Comparison of ENCODE assay signal across 33 cellular contexts in the genomic region with DNA sequence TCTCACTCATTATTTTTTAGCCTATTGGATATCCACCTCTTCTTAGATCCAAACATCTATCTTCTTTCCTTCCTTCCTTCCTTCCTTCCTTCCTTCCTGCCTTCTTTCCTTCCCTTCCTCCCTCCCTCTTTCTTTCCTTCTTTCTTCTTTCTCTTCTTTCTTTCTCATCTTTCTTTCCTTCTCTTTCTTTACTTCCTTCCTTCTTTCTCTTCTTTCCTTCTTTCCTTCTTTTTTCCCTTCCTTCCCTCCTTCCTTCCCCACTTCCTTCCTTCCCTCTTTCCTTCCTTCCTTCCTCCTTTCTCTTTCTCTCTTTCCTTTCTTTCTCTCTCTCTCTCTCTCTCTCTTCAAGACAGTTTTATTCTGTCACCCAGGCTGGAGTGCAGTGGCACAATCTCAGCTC.
"Had no signal": no experiment of that assay in that cellular context is flagged by ENCODE, and none has a peak within 500 bp of the region (broad histone marks: within the 10 kb centered on the region; RNA-seq: fewer than 3 reads in every experiment).

No MANE protein-coding gene starts in this region.

- H3K27ac ChIP-seq: adrenal gland, ascending aorta, body of pancreas, brain microvascular endothelial cell, breast epithelium, cardiac muscle cell had no signal

- FAIRE-seq: astrocyte, bronchial epithelial cell, colon had no signal

- ATAC-seq: activated naive CD4-positive, alpha-beta T cell treated with anti-CD3 and anti-CD28 coated beads, Interleukin-2, amount 50 U/mL, for 72 hours; activated naive CD8-positive, alpha-beta T cell treated with anti-CD3 and anti-CD28 coated beads, Interleukin-2, amount 50 U/mL, for 24 hours; activated T-cell treated with anti-CD3 and anti-CD28 coated beads, Interleukin-2, amount 50 U/mL, for 4 hours; activated T-cell treated with anti-CD3 and anti-CD28 coated beads, Interleukin-2, amount 50 U/mL, for 72 hours; activated T-helper 17 cell treated with anti-CD3 and anti-CD28 coated beads, Interleukin-2, amount 50 U/mL, for 72 hours; body of pancreas had no signal

- H3K27me3 ChIP-seq: adrenal gland, ascending aorta, body of pancreas, brain microvascular endothelial cell, breast epithelium, cardiac muscle cell had no signal

- H3K9me3 ChIP-seq: adrenal gland, ascending aorta, body of pancreas, breast epithelium had no signal

- DNase-seq: activated effector memory CD4-positive, alpha-beta T cell treated with anti-CD3 and anti-CD28 coated beads, Interleukin-2, amount 50 U/mL, for 16 hours; activated effector memory CD4-positive, alpha-beta T cell treated with Interleukin-2 at 50 U/mL for 16 hours; activated gamma-delta T cell; activated gamma-delta T cell treated with Interleukin-2 at 50 U/mL for 16 hours; activated naive CD4-positive, alpha-beta T cell; activated naive CD4-positive, alpha-beta T cell treated with anti-CD3 and anti-CD28 coated beads for 36 hours; activated naive CD4-positive, alpha-beta T cell treated with anti-CD3 and anti-CD28 coated beads, Interleukin-2, amount 10 ng/mL, durations not matched to agents 7 days and 5 days; activated naive CD4-positive, alpha-beta T cell treated with anti-CD3 and anti-CD28 coated beads, Interleukin-2, amount 50 U/mL, for 16 hours; activated naive CD4-positive, alpha-beta T cell treated with Interleukin-2 at 50 U/mL for 16 hours; activated naive CD8-positive, alpha-beta T cell treated with anti-CD3 and anti-CD28 coated beads for 36 hours; activated naive CD8-positive, alpha-beta T cell treated with anti-CD3 and anti-CD28 coated beads, Interleukin-2, amount 10 ng/mL, durations not matched to agents 7 days and 5 days; activated naive CD8-positive, alpha-beta T cell treated with anti-CD3 and anti-CD28 coated beads, Interleukin-2, amount 50 U/mL, for 24 hours; activated T-cell treated with anti-CD3 and anti-CD28 coated beads, Interleukin-2, amount 50 U/mL, for 24 hours; activated T-cell treated with anti-CD3 and anti-CD28 coated beads, Interleukin-2, amount 50 U/mL, for 4 hours; activated T-cell treated with anti-CD3 and anti-CD28 coated beads, Interleukin-2, amount 50 U/mL, for 48 hours; activated T-cell treated with anti-CD3 and anti-CD28 coated beads, Interleukin-2, amount 50 U/mL, for 72 hours; adrenal gland; amniotic stem cell; amygdala; anterior cingulate cortex; aorta; body of pancreas; brain microvascular endothelial cell; central memory CD4-positive, alpha-beta T cell; cerebellar nuclear complex had no signal

- H3K36me3 ChIP-seq: adrenal gland, ascending aorta, brain microvascular endothelial cell, breast epithelium, cardiac muscle cell had no signal

- H3K4me1 ChIP-seq: adrenal gland, ascending aorta, body of pancreas, breast epithelium had no signal

- H3K4me3 ChIP-seq: adrenal gland, ascending aorta, body of pancreas, breast epithelium, cardiac muscle cell had no signal
